ENCODE assay signal across 1 cellular context in genomic region chr2:121902171-121902591, GRCh38.
TF ChIP-seq lines count a peak whose summit lies in the region.

No MANE protein-coding gene starts in this region.

TF ChIP-seq in GM23338, 12 proteins besides CTCF, POLR2A, EP300 and RAD21 (continued from another document):
- TF ChIP-seq ZNF462 (CRISPR knock-in tag; IDR thresholded peaks at IDR 0.05) (no peak), ZNF331 (CRISPR knock-in tag; IDR thresholded peaks at IDR 0.05; ENCODE audit: low read depth) (no peak), EZH2 (IDR thresholded peaks at IDR 0.05; ENCODE audit: low read depth, unreplicated experiment) (no peak), EZH2phosphoT487 (IDR thresholded peaks at IDR 0.05; ENCODE audit: unreplicated experiment) (no peak)
